15 cellular contexts compared by ENCODE assay signal in genomic region chr15:91954211-91954804, GRCh38.
A peak's percentile ranks its signal among the peaks of the same experiment; 100 is the strongest.
DNase-seq lines count a peak whose midpoint lies in the region; ATAC-seq and TF ChIP-seq lines count a peak whose summit lies in the region.
"Had no signal": no experiment of that assay in that cellular context is flagged by ENCODE, and none has a peak within 500 bp of the region (broad histone marks: within the 10 kb centered on the region; RNA-seq: fewer than 3 reads in every experiment).

No MANE protein-coding gene starts in this region.

- ATAC-seq in sciatic nerve, result peak; percentile 36
- ATAC-seq in GM18867 (IDR thresholded peaks at IDR 0.05; ENCODE audit: unreplicated experiment), result no peak

- POLR2A ChIA-PET in PC-9 (lab: Charles Lee; ENCODE audit: unreplicated experiment), result no interaction called here

- peaks cover 46% of the 10 kb centered on the region for H3F3A ChIP-seq in PC-9 (ENCODE audit: insufficient read depth, low read depth)

- H3K27ac ChIP-seq in PC-9 (peak overlapping the region; percentile 100; the same call in 1 of the 2 replicates), esophagus squamous epithelium (peak overlapping the region; percentile 71 to 91 (median 82))
- H3K27ac ChIP-seq: HL-60 had no signal

- H4K20me1 ChIP-seq in PC-9 (ENCODE audit: insufficient read depth), result no peaks in the 10 kb centered on the region

- H3K27me3 ChIP-seq in PC-9 (ENCODE audit: insufficient read depth, low read depth) (no peaks in the 10 kb centered on the region), esophagus squamous epithelium (no peaks in the 10 kb centered on the region)
- H3K27me3 ChIP-seq: heart left ventricle had no signal

- WGBS in esophagus squamous epithelium, 2 donors, result 59 to 71% methylated on average over 6 to 10 of the region's 12 CpGs

- peaks cover 91% of the 10 kb centered on the region for H3K79me2 ChIP-seq in PC-9 (ENCODE audit: low read depth)

- peaks cover 62% of the 10 kb centered on the region for H3K4me1 ChIP-seq in PC-9 (replicated peaks; ENCODE audit: insufficient read depth)
- H3K4me1 ChIP-seq in esophagus squamous epithelium, result peaks cover 42 to 77% (median 67%) of the 10 kb centered on the region in 3 donors

- TF ChIP-seq POLR2A in esophagus squamous epithelium (IDR thresholded peaks at IDR 0.05), result no peak

- TF ChIP-seq CTCF in PC-9 (conservative IDR thresholded peaks at IDR 0.05), result no peak
- TF ChIP-seq CTCF in esophagus squamous epithelium (IDR thresholded peaks at IDR 0.05), result peak in 4 of 6 experiments; percentile 18 to 61 (median 49)

- no peak overlapping the region for H2AFZ ChIP-seq in PC-9

- H3K9me3 ChIP-seq in PC-9 (ENCODE audit: insufficient read depth, low read depth) (no peaks in the 10 kb centered on the region), esophagus squamous epithelium (no peaks in the 10 kb centered on the region)
- H3K9me3 ChIP-seq: A549, heart left ventricle had no signal

- intact Hi-C loops in PC-9 (cut with micrococcal nuclease; ENCODE audit: unreplicated experiment) (no loop called here), esophagus squamous epithelium (cut with DNase I) (loop anchor here (5.0 kb wide), 1 partner anchor 97 kb away; no protein-coding TSS in a partner anchor), sciatic nerve (cut with DNase I) (no loop called here)

- H3K4me3 ChIP-seq in PC-9, result no peak overlapping the region
- H3K4me3 ChIP-seq in esophagus squamous epithelium, result no peak overlapping the region
- H3K4me3 ChIP-seq: A549, heart left ventricle had no signal

- no peaks in the 10 kb centered on the region for H3K9me2 ChIP-seq in PC-9 (ENCODE audit: insufficient read depth)

- peak; percentile 35 for DNase-seq in NCI-H510A treated with DMSO at 0.1 percent for 48 hours (lab: John Stamatoyannopoulos, UW)
- DNase-seq in NCI-H510A (lab: John Stamatoyannopoulos, UW), result no peak
- DNase-seq in PC-9, result no peak
- no peak for DNase-seq in esophagus squamous epithelium (lab: John Stamatoyannopoulos, UW)
- no peak for DNase-seq in sciatic nerve (ENCODE audit: low spot score)
- DNase-seq in NCI-H524 treated with DMSO at 0.1 percent for 48 hours (lab: John Stamatoyannopoulos, UW), result no peak
- no peak for DNase-seq in DMS114 treated with DMSO at 0.1 percent for 48 hours (lab: John Stamatoyannopoulos, UW; ENCODE audit: unreplicated experiment)
- DNase-seq: activated CD4-positive, alpha-beta T cell treated with anti-CD3 and anti-CD28 coated beads for 1 hour; DMS79 treated with DMSO at 0.1 percent for 48 hours; heart left ventricle; NCI-H82; SW 1271 had no signal

- H3K36me3 ChIP-seq in PC-9 (ENCODE audit: low read depth), result no peaks in the 10 kb centered on the region
- H3K36me3 ChIP-seq in esophagus squamous epithelium, result no peaks in the 10 kb centered on the region
- H3K36me3 ChIP-seq: heart left ventricle had no signal

- no peak overlapping the region for H3K4me2 ChIP-seq in PC-9

- CTCF ChIA-PET in PC-9 (lab: Charles Lee), result no interaction called here

- BruUV-seq in PC-9 (replicated peaks; lab: Mats Ljungman, UMichigan), result no TSS peak
